20 cellular contexts compared by ENCODE assay signal in genomic region chr16:23784811-23785447, GRCh38. TPM values are rescaled to one million over a fixed set of nuclear protein-coding genes. Genes with fewer than 3 reads are reported as not detected.
DNase-seq lines count a peak whose midpoint lies in the region; ATAC-seq and TF ChIP-seq lines count a peak whose summit lies in the region.
"Had no signal": no experiment of that assay in that cellular context is flagged by ENCODE, and none has a peak within 500 bp of the region (broad histone marks: within the 10 kb centered on the region; RNA-seq: fewer than 3 reads in every experiment).

No MANE protein-coding gene starts in this region.

- no peaks in the 10 kb centered on the region for H3K27me3 ChIP-seq in RWPE2 (ENCODE audit: insufficient read depth, poor library complexity, severe bottlenecking)
- H3K27me3 ChIP-seq in fibroblast of lung (ENCODE audit: control insufficient read depth, insufficient read depth, low read length): no peaks in the 10 kb centered on the region

- H3K4me3 Mint-ChIP-seq in activated T-cell treated with anti-CD3 and anti-CD28 coated beads, Interleukin-2, amount 50 U/mL, for 72 hours: no peak overlapping the region
- H3K4me3 Mint-ChIP-seq: activated CD4-positive, alpha-beta T cell treated with anti-CD3 and anti-CD28 coated beads, Interleukin-2, amount 10 ng/mL, durations not matched to agents 24 days and 14 days had no signal

- no peak overlapping the region for H3K27ac Mint-ChIP-seq in activated T-cell treated with anti-CD3 and anti-CD28 coated beads, Interleukin-2, amount 50 U/mL, for 72 hours
- H3K27ac Mint-ChIP-seq: activated CD4-positive, alpha-beta T cell treated with anti-CD3 and anti-CD28 coated beads, Interleukin-2, amount 10 ng/mL, durations not matched to agents 24 days and 14 days had no signal

- TF ChIP-seq CTCF in RWPE2 (IDR thresholded peaks at IDR 0.05; ENCODE audit: poor library complexity, severe bottlenecking) (no peak), fibroblast of lung (conservative IDR thresholded peaks at IDR 0.05 in 1 of 2, IDR thresholded peaks at IDR 0.05 in 1 of 2; ENCODE audit: low read depth in 1 of 2, low read length in 2 of 2) (no peak)

- no peak overlapping the region for H2AFZ ChIP-seq in fibroblast of lung (ENCODE audit: low read length)

- no peaks in the 10 kb centered on the region for H3K79me2 ChIP-seq in fibroblast of lung (ENCODE audit: control insufficient read depth, insufficient read depth, low read length)

- H3K36me3 ChIP-seq in RWPE2 (ENCODE audit: low read depth) (no peaks in the 10 kb centered on the region), fibroblast of lung (ENCODE audit: control insufficient read depth, insufficient read depth, low read length) (no peaks in the 10 kb centered on the region)
- H3K36me3 ChIP-seq: adrenal gland, lower lobe of right lung had no signal

- no peaks in the 10 kb centered on the region for H3K36me3 Mint-ChIP-seq in activated T-cell treated with anti-CD3 and anti-CD28 coated beads, Interleukin-2, amount 50 U/mL, for 72 hours (ENCODE audit: insufficient read depth in 2 of 2)

- no peaks in the 10 kb centered on the region for H3K4me1 Mint-ChIP-seq in activated T-cell treated with anti-CD3 and anti-CD28 coated beads, Interleukin-2, amount 50 U/mL, for 72 hours (ENCODE audit: low read depth)

- no peak overlapping the region for H3K4me2 ChIP-seq in fibroblast of lung (ENCODE audit: extremely low read depth, insufficient read depth, low read length)

- H3K27ac ChIP-seq in RWPE2 (ENCODE audit: poor library complexity, severe bottlenecking) (no peak overlapping the region), fibroblast of lung (ENCODE audit: insufficient read depth, low read length) (no peak overlapping the region)
- H3K27ac ChIP-seq: adrenal gland, coronary artery, lower lobe of right lung had no signal

- H3K9me3 ChIP-seq in RWPE2 (ENCODE audit: severe bottlenecking) (no peaks in the 10 kb centered on the region), fibroblast of lung (ENCODE audit: control insufficient read depth, insufficient read depth, low read depth, low read length) (no peaks in the 10 kb centered on the region)
- H3K9me3 ChIP-seq: adrenal gland, lower lobe of right lung had no signal

- H3K9ac ChIP-seq in fibroblast of lung (ENCODE audit: insufficient read depth, low read length): no peak overlapping the region

- no peaks in the 10 kb centered on the region for H3K4me1 ChIP-seq in RWPE2 (ENCODE audit: insufficient read depth, poor library complexity, severe bottlenecking)
- H3K4me1 ChIP-seq in fibroblast of lung (ENCODE audit: control insufficient read depth, extremely low read depth, insufficient read depth, low read length): no peaks in the 10 kb centered on the region
- H3K4me1 ChIP-seq: adrenal gland, lower lobe of right lung had no signal

- no peaks in the 10 kb centered on the region for H3K9me3 Mint-ChIP-seq in activated T-cell treated with anti-CD3 and anti-CD28 coated beads, Interleukin-2, amount 50 U/mL, for 72 hours
- H3K9me3 Mint-ChIP-seq: activated CD4-positive, alpha-beta T cell treated with anti-CD3 and anti-CD28 coated beads, Interleukin-2, amount 10 ng/mL, durations not matched to agents 24 days and 14 days had no signal

- H4K20me1 ChIP-seq in fibroblast of lung (ENCODE audit: control insufficient read depth, extremely low read depth, insufficient read depth, low read length): no peaks in the 10 kb centered on the region

- H3K27me3 Mint-ChIP-seq in activated T-cell treated with anti-CD3 and anti-CD28 coated beads, Interleukin-2, amount 50 U/mL, for 72 hours (ENCODE audit: low read depth): peaks cover 22% of the 10 kb centered on the region

- peak; percentile 44 for ATAC-seq in activated T-cell treated with anti-CD3 and anti-CD28 coated beads, Interleukin-2, amount 50 U/mL, for 72 hours (replicated peaks in 1 of 2)
- ATAC-seq in RWPE2 (ENCODE audit: low read depth) (peak; percentile 93), HG03097 (IDR thresholded peaks at IDR 0.05; ENCODE audit: low FRiP score, unreplicated experiment) (no peak), HG02798 (IDR thresholded peaks at IDR 0.05; ENCODE audit: poor library complexity, unreplicated experiment) (no peak)
- ATAC-seq: lower lobe of right lung, sciatic nerve had no signal

- no peak for DNase-seq in activated T-cell treated with anti-CD3 and anti-CD28 coated beads, Interleukin-2, amount 50 U/mL, for 72 hours
- no peak for DNase-seq in activated T-cell treated with anti-CD3 and anti-CD28 coated beads, Interleukin-2, amount 50 U/mL, for 48 hours
- DNase-seq in RWPE2 (ENCODE audit: low spot score) (no peak), fibroblast of lung (ENCODE audit: low read depth in 2 of 2) (peak; percentile 1 to 38), DMS153 treated with DMSO at 0.1 percent for 48 hours (lab: John Stamatoyannopoulos, UW; ENCODE audit: unreplicated experiment) (no peak), COLO668 (lab: John Stamatoyannopoulos, UW; ENCODE audit: unreplicated experiment) (no peak)
- DNase-seq: activated CD4-positive, alpha-beta T cell treated with anti-CD3 and anti-CD28 coated beads, Interleukin-2, amount 10 ng/mL, durations not matched to agents 24 days and 14 days; adrenal gland; H7; lower lobe of right lung; MM.1S; NCI-H82; SHP77; stimulated activated CD4-positive, alpha-beta T cell treated with anti-CD3 and anti-CD28 coated beads, Interleukin-4, amount 100 ng/mL, for 24 hours had no signal

- H3K4me3 ChIP-seq in RWPE2 (ENCODE audit: severe bottlenecking): no peak overlapping the region
- no peak overlapping the region for H3K4me3 ChIP-seq in fibroblast of lung (replicated peaks in 1 of 4; ENCODE audit: control extremely low read depth in 1 of 4, insufficient read depth in 1 of 4, low read depth in 3 of 4, low read length in 4 of 4)
- H3K4me3 ChIP-seq: adrenal gland, coronary artery, lower lobe of right lung had no signal

RNA-seq across cellular contexts. Expression of gene CHP2, which starts 30.1 kb away (rescaled TPM):
- total RNA-seq in activated T-cell treated with anti-CD3 and anti-CD28 coated beads, Interleukin-2, amount 50 U/mL, for 72 hours: not detected
- not detected in 2 replicates for total RNA-seq in fibroblast of lung
- polyA plus RNA-seq in fibroblast of lung: not detected in 2 replicates
- not detected in 2 replicates for polyA plus RNA-seq in fibroblast of lung (2012)
- not detected in 2 replicates for polyA minus RNA-seq in fibroblast of lung (ENCODE audit: low replicate concordance)
- total RNA-seq: activated CD4-positive, alpha-beta T cell treated with anti-CD3 and anti-CD28 coated beads, Interleukin-2, amount 10 ng/mL, durations not matched to agents 24 days and 14 days; T-helper 2 cell treated with Interferon-gamma antibody and Interleukin-4, amounts not matched to agents 100 ng/mL and 5 ng/mL, for 36 hours had no signal
- polyA plus RNA-seq: neural cell had no signal

RNA-seq across cellular contexts. Expression of gene PRKCB, which starts 50.9 kb away (rescaled TPM):
- 10 to 100 TPM; 72.1 to 77.0 TPM for total RNA-seq in activated T-cell treated with anti-CD3 and anti-CD28 coated beads, Interleukin-2, amount 50 U/mL, for 72 hours
- total RNA-seq in fibroblast of lung: under 0.01 TPM in 1 of 2 replicates, not detected in the other
- 0.01 and 0.03 TPM in 2 replicates for polyA plus RNA-seq in fibroblast of lung
- not detected in 2 replicates for polyA plus RNA-seq in fibroblast of lung (2012)
- polyA minus RNA-seq in fibroblast of lung (ENCODE audit: low replicate concordance): not detected in 2 replicates

Comparison
In these comparisons a context has a peak if more than half of its experiments do, and no peak if none do; other contexts are left out.
1. ATAC-seq: peak in activated T-cell treated with anti-CD3 and anti-CD28 coated beads, Interleukin-2, amount 50 U/mL, for 72 hours (2 of 2) and RWPE2 (single experiment); none in HG03097 (single experiment) and HG02798 (single experiment).
2. DNase-seq: peak in fibroblast of lung (2 of 2); none in activated T-cell treated with anti-CD3 and anti-CD28 coated beads, Interleukin-2, amount 50 U/mL, for 72 hours (0 of 2), activated T-cell treated with anti-CD3 and anti-CD28 coated beads, Interleukin-2, amount 50 U/mL, for 48 hours (0 of 2), RWPE2 (single experiment), DMS153 treated with DMSO at 0.1 percent for 48 hours (single experiment) and COLO668 (single experiment).
3. RNA of gene PRKCB, which starts 50.9 kb away (total RNA-seq): 72.1 to 77.0 TPM in activated T-cell treated with anti-CD3 and anti-CD28 coated beads, Interleukin-2, amount 50 U/mL, for 72 hours; under 0.01 TPM in fibroblast of lung; every median in the first group is over 10 times any median in the second.